Comparison of ENCODE assay signal across 8 cellular contexts in genomic region chr9:137114613-137115393, GRCh38. TPM values are rescaled to one million over a fixed set of nuclear protein-coding genes. Genes with fewer than 3 reads are reported as not detected.
DNase-seq lines count a peak whose midpoint lies in the region; ATAC-seq and TF ChIP-seq lines count a peak whose summit lies in the region.

DPP7 (minus strand) TSS chr9:137114733; CDS start chr9:137114713, 20 bp downstream.

- H3K4me3 ChIP-seq in PC-3 (ENCODE audit: low read length) (peak within 1 kb of the TSS; percentile 70), neural cell (ENCODE audit: low read length) (peak within 1 kb of the TSS; percentile 43)

- no peak within 1 kb of the TSS for H3K27ac ChIP-seq in PC-3 (ENCODE audit: low read length)
- H3K27ac ChIP-seq in neural cell (ENCODE audit: low read length): no peak within 1 kb of the TSS

- DNase-seq in A172 (ENCODE audit: low spot score) (peak; percentile 56), PC-3 (peak; percentile 41), fibroblast of peridontal ligament (ENCODE audit: extremely low read depth) (peak; percentile 28)
- peak; percentile 76 for DNase-seq in activated T-helper 1 cell treated with anti-CD3 and anti-CD28 coated beads, Interleukin-12 subunit alpha, Interleukin-12 subunit beta, Interleukin-2, Interleukin-4 antibody, amounts not matched to agents 30 ng/mL and 10 ng/mL and 1 ng/mL, durations not matched to agents 14 hours and 24 hours and 36 hours (ENCODE audit: low spot score)
- DNase-seq in stimulated activated naive CD8-positive, alpha-beta T cell treated with anti-CD3 and anti-CD28 coated beads, Interleukin-15, amount 100 ng/mL, for 72 hours: peak; percentile 76 to 80

- no peaks in the 10 kb centered on the region for H3K79me2 ChIP-seq in PC-3 (ENCODE audit: low read length)
- no peaks in the 10 kb centered on the region for H3K79me2 ChIP-seq in neural cell (replicated peaks; ENCODE audit: insufficient read depth, low read length)

- H3K36me3 ChIP-seq in PC-3 (ENCODE audit: low read depth, low read length): no peaks in the 10 kb centered on the region
- no peaks in the 10 kb centered on the region for H3K36me3 ChIP-seq in neural cell (ENCODE audit: insufficient read depth, low read length)

- POLR2A ChIA-PET in PC-3 (lab: Charles Lee; ENCODE audit: unreplicated experiment): no interaction called here

- peak; percentile 63 for ATAC-seq in GM18519 (IDR thresholded peaks at IDR 0.05; ENCODE audit: low FRiP score, unreplicated experiment)
- ATAC-seq in HG03139 (IDR thresholded peaks at IDR 0.05; ENCODE audit: unreplicated experiment): peak; percentile 64
- peak; percentile 79 for ATAC-seq in PC-3
- ATAC-seq in stimulated activated naive CD8-positive, alpha-beta T cell treated with anti-CD3 and anti-CD28 coated beads, Interleukin-15, amount 100 ng/mL, for 72 hours: peak; percentile 84

- H3K9me3 Mint-ChIP-seq in activated T-helper 1 cell treated with anti-CD3 and anti-CD28 coated beads, Interleukin-12 subunit alpha, Interleukin-12 subunit beta, Interleukin-2, Interleukin-4 antibody, amounts not matched to agents 30 ng/mL and 10 ng/mL and 1 ng/mL, durations not matched to agents 14 hours and 24 hours and 36 hours: no peaks in the 10 kb centered on the region
- H3K9me3 Mint-ChIP-seq in stimulated activated naive CD8-positive, alpha-beta T cell treated with anti-CD3 and anti-CD28 coated beads, Interleukin-15, amount 100 ng/mL, for 72 hours: no peaks in the 10 kb centered on the region

- H3K27me3 ChIP-seq in PC-3 (ENCODE audit: low read length): no peaks in the 10 kb centered on the region
- H3K27me3 ChIP-seq in neural cell (ENCODE audit: insufficient read depth, low read depth, low read length): peaks cover 10% of the 10 kb centered on the region

- intact Hi-C loops in PC-3 (cut with micrococcal nuclease): loop anchor here (5.0 kb wide), 1 partner anchor 112 kb away; the partner anchor contains the start of genes CYSRT1 and RNF224
- intact Hi-C loops in activated T-helper 1 cell treated with anti-CD3 and anti-CD28 coated beads, Interleukin-12 subunit alpha, Interleukin-12 subunit beta, Interleukin-2, Interleukin-4 antibody, amounts not matched to agents 30 ng/mL and 10 ng/mL and 1 ng/mL, durations not matched to agents 14 hours and 24 hours and 36 hours (cut with micrococcal nuclease): loop anchor here (1.0 to 2.0 kb wide), 5 partner anchors 14 to 74 kb away; partner anchors contain the start of gene SAPCD2

- peak within 1 kb of the TSS; percentile 82 for H3K4me3 Mint-ChIP-seq in activated T-helper 1 cell treated with anti-CD3 and anti-CD28 coated beads, Interleukin-12 subunit alpha, Interleukin-12 subunit beta, Interleukin-2, Interleukin-4 antibody, amounts not matched to agents 30 ng/mL and 10 ng/mL and 1 ng/mL, durations not matched to agents 14 hours and 24 hours and 36 hours
- H3K4me3 Mint-ChIP-seq in stimulated activated naive CD8-positive, alpha-beta T cell treated with anti-CD3 and anti-CD28 coated beads, Interleukin-15, amount 100 ng/mL, for 72 hours: peak within 1 kb of the TSS; percentile 82 to 85

- peaks cover 9% of the 10 kb centered on the region for H3K36me3 Mint-ChIP-seq in activated T-helper 1 cell treated with anti-CD3 and anti-CD28 coated beads, Interleukin-12 subunit alpha, Interleukin-12 subunit beta, Interleukin-2, Interleukin-4 antibody, amounts not matched to agents 30 ng/mL and 10 ng/mL and 1 ng/mL, durations not matched to agents 14 hours and 24 hours and 36 hours (ENCODE audit: low read depth)

- H3K9me3 ChIP-seq in PC-3 (ENCODE audit: low read length): no peaks in the 10 kb centered on the region
- H3K9me3 ChIP-seq in neural cell (ENCODE audit: low read length): no peaks in the 10 kb centered on the region

- H3K9me2 ChIP-seq in PC-3 (replicated peaks; ENCODE audit: low read length) (no peaks in the 10 kb centered on the region), neural cell (ENCODE audit: insufficient read depth, low read length) (no peaks in the 10 kb centered on the region)

- H3F3A ChIP-seq in PC-3 (ENCODE audit: low read length, unreplicated experiment) (no peaks in the 10 kb centered on the region), neural cell (ENCODE audit: insufficient read depth, low read length, poor library complexity, severe bottlenecking) (no peaks in the 10 kb centered on the region)

- peak within 1 kb of the TSS; percentile 49 for H3K9ac ChIP-seq in PC-3 (ENCODE audit: low read length)
- no peak within 1 kb of the TSS for H3K9ac ChIP-seq in neural cell (ENCODE audit: low read length)

- TF ChIP-seq CTCF in PC-3 (conservative IDR thresholded peaks at IDR 0.05; ENCODE audit: low read depth, low read length) (no peak), neural cell (IDR thresholded peaks at IDR 0.05; ENCODE audit: poor library complexity, severe bottlenecking) (no peak)

- no TSS peak for BruUV-seq in PC-3 (replicated peaks; lab: Mats Ljungman, UMichigan)

- H3K4me1 ChIP-seq in PC-3 (ENCODE audit: insufficient read depth, low read length): 0 out of 2 replicates have a peak, but pooled peaks cover 5% of the 10 kb centered on the region

- H3K27me3 Mint-ChIP-seq in activated T-helper 1 cell treated with anti-CD3 and anti-CD28 coated beads, Interleukin-12 subunit alpha, Interleukin-12 subunit beta, Interleukin-2, Interleukin-4 antibody, amounts not matched to agents 30 ng/mL and 10 ng/mL and 1 ng/mL, durations not matched to agents 14 hours and 24 hours and 36 hours (ENCODE audit: insufficient read depth): no peaks in the 10 kb centered on the region
- H3K27me3 Mint-ChIP-seq in stimulated activated naive CD8-positive, alpha-beta T cell treated with anti-CD3 and anti-CD28 coated beads, Interleukin-15, amount 100 ng/mL, for 72 hours: no peaks in the 10 kb centered on the region

- no peak for TF ChIP-seq RAD21 in neural cell (conservative IDR thresholded peaks at IDR 0.05)

- H3K4me2 ChIP-seq in PC-3 (ENCODE audit: low read length) (peak within 1 kb of the TSS; percentile 82), neural cell (ENCODE audit: low read length) (no peak within 1 kb of the TSS)

- H4K20me1 ChIP-seq in PC-3 (ENCODE audit: low read length) (no peaks in the 10 kb centered on the region), neural cell (ENCODE audit: insufficient read depth) (no peaks in the 10 kb centered on the region)

- TF ChIP-seq EP300 in neural cell (conservative IDR thresholded peaks at IDR 0.05; ENCODE audit: poor library complexity, severe bottlenecking): no peak

- CTCF ChIA-PET in PC-3 (lab: Charles Lee): no interaction called here

- H2AFZ ChIP-seq in PC-3 (ENCODE audit: low read length) (peak within 1 kb of the TSS; percentile 77), neural cell (ENCODE audit: low read depth, low read length) (no peak within 1 kb of the TSS)

- H3K27ac Mint-ChIP-seq in activated T-helper 1 cell treated with anti-CD3 and anti-CD28 coated beads, Interleukin-12 subunit alpha, Interleukin-12 subunit beta, Interleukin-2, Interleukin-4 antibody, amounts not matched to agents 30 ng/mL and 10 ng/mL and 1 ng/mL, durations not matched to agents 14 hours and 24 hours and 36 hours: peak within 1 kb of the TSS; percentile 52
- peak within 1 kb of the TSS; percentile 69 to 97 for H3K27ac Mint-ChIP-seq in stimulated activated naive CD8-positive, alpha-beta T cell treated with anti-CD3 and anti-CD28 coated beads, Interleukin-15, amount 100 ng/mL, for 72 hours

- H3K4me1 Mint-ChIP-seq in activated T-helper 1 cell treated with anti-CD3 and anti-CD28 coated beads, Interleukin-12 subunit alpha, Interleukin-12 subunit beta, Interleukin-2, Interleukin-4 antibody, amounts not matched to agents 30 ng/mL and 10 ng/mL and 1 ng/mL, durations not matched to agents 14 hours and 24 hours and 36 hours (ENCODE audit: low read depth): peaks cover 11% of the 10 kb centered on the region
- H3K4me1 Mint-ChIP-seq in stimulated activated naive CD8-positive, alpha-beta T cell treated with anti-CD3 and anti-CD28 coated beads, Interleukin-15, amount 100 ng/mL, for 72 hours: peaks cover 28% of the 10 kb centered on the region

TF ChIP-seq in neural cell, 6 proteins besides CTCF, POLR2A, EP300 and RAD21:
- peak; percentile 20 for TF ChIP-seq MXI1 (conservative IDR thresholded peaks at IDR 0.05; ENCODE audit: poor library complexity, severe bottlenecking)
- no peak for TF ChIP-seq SMC3 (conservative IDR thresholded peaks at IDR 0.05; ENCODE audit: poor library complexity)

RNA-seq across cellular contexts. Expression of gene DPP7, which starts in this region (rescaled TPM):
- 251 and 263 TPM in 2 replicates for total RNA-seq in A172 (2014; rRNA removed; shearing (Covaris generic))
- total RNA-seq in PC-3 (2014; rRNA removed): 101 and 103 TPM in 2 replicates
- 371 and 394 TPM in 2 replicates for total RNA-seq in activated T-helper 1 cell treated with anti-CD3 and anti-CD28 coated beads, Interleukin-12 subunit alpha, Interleukin-12 subunit beta, Interleukin-2, Interleukin-4 antibody, amounts not matched to agents 30 ng/mL and 10 ng/mL and 1 ng/mL, durations not matched to agents 14 hours and 24 hours and 36 hours
- polyA plus RNA-seq in neural cell: 23.3 and 43.3 TPM in 2 replicates
- 6.1 and 6.7 TPM in 2 replicates for polyA minus RNA-seq in neural cell

Comparison
In these comparisons a context has a peak if more than half of its experiments do, and no peak if none do; other contexts are left out.
1. DNase-seq: peak in every context shown above with its lines; median percentile 78 in stimulated activated naive CD8-positive, alpha-beta T cell treated with anti-CD3 and anti-CD28 coated beads, Interleukin-15, amount 100 ng/mL, for 72 hours; 76 in activated T-helper 1 cell treated with anti-CD3 and anti-CD28 coated beads, Interleukin-12 subunit alpha, Interleukin-12 subunit beta, Interleukin-2, Interleukin-4 antibody, amounts not matched to agents 30 ng/mL and 10 ng/mL and 1 ng/mL, durations not matched to agents 14 hours and 24 hours and 36 hours; 56 in A172; 41 in PC-3; 28 in fibroblast of peridontal ligament.